In genomic region chr15:43663333-43663732, GRCh38 we compare ENCODE assay signal across 11 cellular contexts. TPM values are rescaled to one million over a fixed set of nuclear protein-coding genes. Genes with fewer than 3 reads are reported as not detected.
DNase-seq lines count a peak whose midpoint lies in the region; ATAC-seq, FAIRE-seq and TF ChIP-seq lines count a peak whose summit lies in the region.
"Not testable (repeated sequence)": the region's sequence is repeated elsewhere in the genome, so short reads cannot be mapped to it uniquely, and the experiment has no call there.
"Had no signal": no experiment of that assay in that cellular context is flagged by ENCODE, and none has a peak within 500 bp of the region (broad histone marks: within the 10 kb centered on the region; RNA-seq: fewer than 3 reads in every experiment).

No MANE protein-coding gene starts in this region.

- CTCF ChIA-PET in OCI-LY7 (lab: Charles Lee; ENCODE audit: unreplicated experiment); GM12878 (lab: Yijun Ruan, JAX): not testable (repeated sequence)

- H3K36me3 ChIP-seq in OCI-LY7 (ENCODE audit: insufficient read depth, low read length); GM12878 (ENCODE audit: control insufficient read depth in 2 of 2, insufficient read depth in 2 of 2, low read length in 1 of 2); bronchial epithelial cell (ENCODE audit: control insufficient read depth, insufficient read depth, low read length): not testable (repeated sequence)

- not testable (repeated sequence) for H3K27me3 ChIP-seq in GM12878 (replicated peaks in 1 of 2; ENCODE audit: control insufficient read depth in 2 of 2, insufficient read depth in 2 of 2, low read length in 1 of 2); bronchial epithelial cell (ENCODE audit: control insufficient read depth, insufficient read depth, low read length)

- H3K4me1 ChIP-seq in OCI-LY7 (ENCODE audit: insufficient read depth, low read length, poor library complexity, severe bottlenecking); GM12878 (ENCODE audit: control insufficient read depth, insufficient read depth, low read length): not testable (repeated sequence)

- not testable (repeated sequence) for H3K9me2 ChIP-seq in OCI-LY7 (ENCODE audit: insufficient read depth, low read length)

- TF ChIP-seq EP300 in GM12878 (IDR thresholded peaks at IDR 0.05; ENCODE audit: borderline replicate concordance in 1 of 2, control insufficient read depth in 1 of 2, low read depth in 2 of 2, low read length in 2 of 2) = not testable (repeated sequence)

- in situ Hi-C loops in GM12878 (cut with MboI) = not testable (repeated sequence)

- H3K27ac ChIP-seq in OCI-LY7 (ENCODE audit: low read depth, low read length, poor library complexity, severe bottlenecking); GM12878 (ENCODE audit: control insufficient read depth, insufficient read depth): not testable (repeated sequence)

- H3K4me3 ChIP-seq in OCI-LY7 (ENCODE audit: low read depth, low read length, poor library complexity, severe bottlenecking); GM12878; bronchial epithelial cell (ENCODE audit: low read depth, low read length): not testable (repeated sequence)

- FAIRE-seq in GM12892 (lab: Jason Lieb, UNC) = peak; percentile 24
- not testable (repeated sequence) for FAIRE-seq in GM12878 (lab: Jason Lieb, UNC)
- peak; percentile 86 for FAIRE-seq in bronchial epithelial cell (lab: Jason Lieb, UNC)

- not testable (repeated sequence) for DNase-seq in GM12892 (ENCODE audit: insufficient read length); OCI-LY7 (ENCODE audit: low spot score); GM12878 (ENCODE audit: low read depth, low spot score); bronchial epithelial cell (ENCODE audit: low read depth)

- not testable (repeated sequence) for TF ChIP-seq POLR2A in GM12892 (IDR thresholded peaks at IDR 0.05; ENCODE audit: low read depth, low read length); GM12878 (IDR thresholded peaks at IDR 0.05; ENCODE audit: low read depth, low read length)

- no CpG with 5 or more reads among the region's 8 CpGs for WGBS in GM12878 (ENCODE audit: insufficient coverage, insufficient replicate concordance, low lambda C conversion rate, missing lambda C conversion rate)

- TF ChIP-seq CTCF in OCI-LY7 (conservative IDR thresholded peaks at IDR 0.05; ENCODE audit: low read length); GM12878 (IDR thresholded peaks at IDR 0.05 in 2 of 3, conservative IDR thresholded peaks at IDR 0.05 in 1 of 3; ENCODE audit: control insufficient read depth in 2 of 3, extremely low read depth in 1 of 3, insufficient read depth in 1 of 3, low read depth in 3 of 3, low read length in 3 of 3); bronchial epithelial cell (IDR thresholded peaks at IDR 0.05; ENCODE audit: insufficient read depth, low read length, severe bottlenecking): not testable (repeated sequence)

- ATAC-seq in GM12878 = not testable (repeated sequence)

- RAD21 ChIA-PET in GM12878 (lab: Charles Lee; ENCODE audit: unreplicated experiment) = not testable (repeated sequence)

- SMC1A ChIA-PET in GM12878 (lab: Charles Lee; ENCODE audit: uncharacterized antibody, unreplicated experiment) = not testable (repeated sequence)

- BruUV-seq in OCI-LY7 (replicated peaks; lab: Mats Ljungman, UMichigan) (TSS peak; percentile 56), GM12878 (replicated peaks; lab: Mats Ljungman, UMichigan) (TSS peak; percentile 65)

- not testable (repeated sequence) for H3K9me3 ChIP-seq in OCI-LY7 (ENCODE audit: low read length); GM12878 (replicated peaks; ENCODE audit: control insufficient read depth, insufficient read depth, low read length)

- H3K9ac ChIP-seq in GM12878 (ENCODE audit: control insufficient read depth, insufficient read depth, low read length) = not testable (repeated sequence)

- POLR2A ChIA-PET in OCI-LY7 (lab: Charles Lee); GM12878 (lab: Charles Lee): not testable (repeated sequence)

- TF ChIP-seq RAD21 in GM12878 (IDR thresholded peaks at IDR 0.05; ENCODE audit: insufficient read depth, low read depth, low read length) = not testable (repeated sequence)

- H4K20me1 ChIP-seq in OCI-LY7 (ENCODE audit: insufficient read depth, low read length); GM12878 (ENCODE audit: control insufficient read depth, insufficient read depth): not testable (repeated sequence)

- not testable (repeated sequence) for H3K4me2 ChIP-seq in OCI-LY7 (ENCODE audit: low read length); GM12878 (ENCODE audit: control insufficient read depth, insufficient read depth)

- not testable (repeated sequence) for H3K79me2 ChIP-seq in OCI-LY7 (ENCODE audit: insufficient read depth, low read depth, low read length); GM12878 (ENCODE audit: control insufficient read depth, insufficient read depth, low read length)

- not testable (repeated sequence) for H2AFZ ChIP-seq in OCI-LY7 (ENCODE audit: low read length); GM12878 (ENCODE audit: control insufficient read depth, low read depth, low read length)

- intact Hi-C loops in OCI-LY7 (cut with micrococcal nuclease; ENCODE audit: unreplicated experiment); GM12878 (cut with micrococcal nuclease; ENCODE audit: unreplicated experiment): not testable (repeated sequence)

RNA-seq across cellular contexts. Expression of gene CATSPER2, which starts 14.7 kb away (rescaled TPM):
- 6.7 TPM for polyA plus RNA-seq in GM12892 (2012; ENCODE audit: missing spikeins)
- total RNA-seq in OCI-LY7 (2014; rRNA removed; shearing (Covaris generic)) = 15.3 and 34.7 TPM in 2 replicates
- 13.9 and 17.0 TPM in 2 replicates for total RNA-seq in OCI-LY7 (2022)
- total RNA-seq in GM12878 (2013; cell fraction: nucleolus; rRNA removed) = 35.4 and 35.8 TPM in 2 replicates
- total RNA-seq in GM12878 (2014; rRNA removed) = 1.1 and 2.1 TPM in 2 replicates
- total RNA-seq in GM12878 (2014; rRNA removed; fragmentation: Illumina TruSeq; extraction: Trizol) = 2.6 and 2.7 TPM in 2 replicates
- total RNA-seq in GM12878 (2021) = 2.3 and 4.3 TPM in 2 replicates
- polyA plus RNA-seq in GM12878 (2011; ENCODE audit: low read depth) = 2.5 TPM
- polyA plus RNA-seq in GM12878 (2011; rRNA removed) = 5.6 TPM in 2 replicates
- polyA plus RNA-seq in GM12878 (2011; cell fraction: cytosol; rRNA removed) = 2.5 and 3.2 TPM in 2 replicates
- 13.6 and 14.9 TPM in 2 replicates for polyA plus RNA-seq in GM12878 (2011; cell fraction: nucleus; rRNA removed)
- 3.8 and 4.1 TPM in 2 replicates for polyA plus RNA-seq in GM12878 (2012)
- 4.4 and 7.2 TPM in 2 replicates for polyA plus RNA-seq in GM12878 (2014; fragmentation: Illumina TruSeq; extraction: Trizol)
- polyA plus RNA-seq in GM12878 (2014; fragmentation: Nextera tagmentation; extraction: Ambion mirVana) = 1 to 10 TPM in 1 of 2 experiments, under 1 TPM in 1; 0.64 to 2.4 TPM
- 3.3 and 3.6 TPM in 2 replicates for polyA plus RNA-seq in GM12878 (2014; rRNA removed)
- polyA plus RNA-seq in GM12878 (2016; fragmentation: Nextera tagmentation; extraction: Ambion mirVana) = 1 to 10 TPM; 2.5 to 3.5 TPM
- 8.3 and 9.4 TPM in 2 replicates for polyA minus RNA-seq in GM12878 (2011; rRNA and poly(A)+ RNA removed)
- polyA minus RNA-seq in GM12878 (2011; cell fraction: cytosol; rRNA and poly(A)+ RNA removed) = 1.9 and 4.1 TPM in 2 replicates
- polyA minus RNA-seq in GM12878 (2011; cell fraction: nucleus; rRNA and poly(A)+ RNA removed) = 4.2 and 11.0 TPM in 2 replicates
- total RNA-seq in bronchial epithelial cell = 4.7 TPM in 2 replicates
- total RNA-seq: G401 had no signal
- polyA plus RNA-seq: CD14-positive monocyte had no signal

RNA-seq across cellular contexts. Expression of gene CKMT1A, which starts 30.3 kb away (rescaled TPM):
- not detected for polyA plus RNA-seq in GM12892 (2012; ENCODE audit: missing spikeins)
- total RNA-seq in OCI-LY7 (2014; rRNA removed; shearing (Covaris generic)) = 0.16 and 0.28 TPM in 2 replicates
- 4.0 and 6.1 TPM in 2 replicates for total RNA-seq in OCI-LY7 (2022)
- not detected in 2 replicates for total RNA-seq in GM12878 (2013; cell fraction: nucleolus; rRNA removed)
- not detected in 2 replicates for total RNA-seq in GM12878 (2014; rRNA removed)
- not detected in 2 replicates for total RNA-seq in GM12878 (2014; rRNA removed; fragmentation: Illumina TruSeq; extraction: Trizol)
- 0.13 TPM in 1 of 2 replicates, not detected in the other for total RNA-seq in GM12878 (2021)
- not detected for polyA plus RNA-seq in GM12878 (2011; ENCODE audit: low read depth)
- polyA plus RNA-seq in GM12878 (2011; rRNA removed) = not detected in 2 replicates
- polyA plus RNA-seq in GM12878 (2011; cell fraction: cytosol; rRNA removed) = not detected in 2 replicates
- polyA plus RNA-seq in GM12878 (2011; cell fraction: nucleus; rRNA removed) = not detected in 2 replicates
- not detected in 2 replicates for polyA plus RNA-seq in GM12878 (2012)
- polyA plus RNA-seq in GM12878 (2014; fragmentation: Illumina TruSeq; extraction: Trizol) = not detected in 2 replicates
- polyA plus RNA-seq in GM12878 (2014; fragmentation: Nextera tagmentation; extraction: Ambion mirVana) = under 1 TPM in 1 of 2 experiments, not detected in 1; 0.05 TPM
- polyA plus RNA-seq in GM12878 (2014; rRNA removed) = not detected in 2 replicates
- not detected for polyA plus RNA-seq in GM12878 (2016; fragmentation: Nextera tagmentation; extraction: Ambion mirVana)
- not detected in 2 replicates for polyA minus RNA-seq in GM12878 (2011; rRNA and poly(A)+ RNA removed)
- polyA minus RNA-seq in GM12878 (2011; cell fraction: cytosol; rRNA and poly(A)+ RNA removed) = not detected in 2 replicates
- polyA minus RNA-seq in GM12878 (2011; cell fraction: nucleus; rRNA and poly(A)+ RNA removed) = not detected in 2 replicates
- 15.3 and 38.8 TPM in 2 replicates for total RNA-seq in bronchial epithelial cell
- total RNA-seq: CD4-positive, alpha-beta memory T cell; CD4-positive, CD25-positive, alpha-beta regulatory T cell; CD8-positive, alpha-beta memory T cell had no signal
- polyA plus RNA-seq: AG04450; CD14-positive monocyte; CD4-positive, alpha-beta memory T cell; CD4-positive, CD25-positive, alpha-beta regulatory T cell; CD8-positive, alpha-beta memory T cell had no signal

RNA-seq across cellular contexts. Expression of gene STRC, which starts 44.7 kb away (rescaled TPM):
- 0.38 TPM for polyA plus RNA-seq in GM12892 (2012; ENCODE audit: missing spikeins)
- total RNA-seq in OCI-LY7 (2014; rRNA removed; shearing (Covaris generic)) = 1.8 and 2.1 TPM in 2 replicates
- total RNA-seq in OCI-LY7 (2022) (1.5 and 1.8 TPM in 2 replicates), GM12878 (2014; rRNA removed) (0.23 and 0.27 TPM in 2 replicates), GM12878 (2014; rRNA removed; fragmentation: Illumina TruSeq; extraction: Trizol) (0.04 and 0.14 TPM in 2 replicates), GM12878 (2021) (0.16 and 0.28 TPM in 2 replicates), bronchial epithelial cell (0.38 and 0.53 TPM in 2 replicates)
- 11.8 and 13.3 TPM in 2 replicates for total RNA-seq in GM12878 (2013; cell fraction: nucleolus; rRNA removed)
- polyA plus RNA-seq in GM12878 (2011; ENCODE audit: low read depth) = 0.64 TPM
- polyA plus RNA-seq in GM12878 (2011; rRNA removed) (0.43 and 0.45 TPM in 2 replicates), GM12878 (2014; fragmentation: Illumina TruSeq; extraction: Trizol) (0.16 and 0.22 TPM in 2 replicates), GM12878 (2014; fragmentation: Nextera tagmentation; extraction: Ambion mirVana) (under 1 TPM in 1 of 2 experiments, not detected in 1; 0.10 TPM), GM12878 (2014; rRNA removed) (0.14 and 0.38 TPM in 2 replicates), GM12878 (2016; fragmentation: Nextera tagmentation; extraction: Ambion mirVana) (under 1 TPM; 0.16 to 0.21 TPM)
- 0.27 and 0.35 TPM in 2 replicates for polyA plus RNA-seq in GM12878 (2011; cell fraction: cytosol; rRNA removed)
- 3.8 and 4.2 TPM in 2 replicates for polyA plus RNA-seq in GM12878 (2011; cell fraction: nucleus; rRNA removed)
- 1.4 and 1.7 TPM in 2 replicates for polyA plus RNA-seq in GM12878 (2012)
- polyA minus RNA-seq in GM12878 (2011; rRNA and poly(A)+ RNA removed) = 0.44 and 0.82 TPM in 2 replicates
- not detected in 2 replicates for polyA minus RNA-seq in GM12878 (2011; cell fraction: cytosol; rRNA and poly(A)+ RNA removed)
- polyA minus RNA-seq in GM12878 (2011; cell fraction: nucleus; rRNA and poly(A)+ RNA removed) = 0.97 and 1.2 TPM in 2 replicates
- total RNA-seq: Daoy, G401 had no signal
- polyA plus RNA-seq: AG04450; CD14-positive monocyte; CD4-positive, alpha-beta memory T cell; CD4-positive, CD25-positive, alpha-beta regulatory T cell; CD8-positive, alpha-beta memory T cell had no signal
